1 cellular context compared by ENCODE assay signal in genomic region chr6:165205632-165206031, GRCh38.
TF ChIP-seq lines count a peak whose summit lies in the region.

No MANE protein-coding gene starts in this region.

TF ChIP-seq in GM23338, 12 proteins besides CTCF, POLR2A, EP300 and RAD21 (continued from another document):
- TF ChIP-seq REST (IDR thresholded peaks at IDR 0.05; ENCODE audit: unreplicated experiment): no peak
- no peak for TF ChIP-seq NANOG (IDR thresholded peaks at IDR 0.05; ENCODE audit: borderline replicate concordance)
- TF ChIP-seq STAT1 (IDR thresholded peaks at IDR 0.05; ENCODE audit: unreplicated experiment): no peak
- TF ChIP-seq ZNF114 (CRISPR knock-in tag; IDR thresholded peaks at IDR 0.05): no peak
